ENCODE assay signal across 8 cellular contexts in the genomic region with DNA sequence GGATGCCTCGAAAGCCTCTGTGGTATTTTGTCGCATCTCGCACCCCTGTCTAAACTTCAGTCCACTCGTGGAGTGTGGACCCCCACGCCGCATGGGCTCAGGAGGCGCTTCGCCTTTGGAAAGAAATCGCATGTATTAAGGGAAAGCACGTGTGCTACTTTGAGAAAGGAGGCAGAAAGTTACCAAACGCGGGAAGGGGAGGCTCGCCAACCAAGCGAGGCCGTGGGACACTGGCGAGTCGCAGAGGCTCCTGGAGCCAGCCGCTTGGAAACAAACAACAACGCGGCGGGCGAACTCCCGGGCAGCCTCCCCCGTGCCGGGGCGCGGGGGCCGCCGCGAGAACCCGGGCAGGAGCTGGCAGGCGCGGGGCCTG. TPM values are rescaled to one million over a fixed set of nuclear protein-coding genes. Genes with fewer than 3 reads are reported as not detected.
A peak's percentile ranks its signal among the peaks of the same experiment; 100 is the strongest.
DNase-seq lines count a peak whose midpoint lies in the region; ATAC-seq and TF ChIP-seq lines count a peak whose summit lies in the region.

No MANE protein-coding gene starts in this region.

- H3K27me3 ChIP-seq in Panc1 (ENCODE audit: control insufficient read depth, insufficient read depth, low read length) (no peaks in the 10 kb centered on the region), esophagus muscularis mucosa (no peaks in the 10 kb centered on the region), neural cell (ENCODE audit: insufficient read depth, low read depth, low read length) (no peaks in the 10 kb centered on the region)

- H3K36me3 ChIP-seq in Panc1 (ENCODE audit: control insufficient read depth, insufficient read depth, low read length) (no peaks in the 10 kb centered on the region; the same call in 1 of the 2 replicates), esophagus muscularis mucosa (no peaks in the 10 kb centered on the region), neural cell (ENCODE audit: insufficient read depth, low read length) (no peaks in the 10 kb centered on the region)

- WGBS in esophagus muscularis mucosa, result under 1% methylated on average over 17 of the region's 33 CpGs

- POLR2A ChIA-PET in Panc1 (lab: Charles Lee), result no interaction called here

- BruUV-seq in Panc1 (replicated peaks; lab: Mats Ljungman, UMichigan), result no TSS peak

- CTCF ChIA-PET in Panc1 (lab: Charles Lee), result no interaction called here

- intact Hi-C loops in Panc1 (cut with micrococcal nuclease; ENCODE audit: unreplicated experiment), result no loop called here
- intact Hi-C loops in esophagus muscularis mucosa (cut with DNase I), result loop anchor here (10.0 kb wide), 1 partner anchor 181 kb away; no protein-coding TSS in a partner anchor

- H3K27ac ChIP-seq in Panc1 (ENCODE audit: low read length), result peak overlapping the region; percentile 83
- peak overlapping the region; percentile 83 to 90 (median 87) for H3K27ac ChIP-seq in esophagus muscularis mucosa (replicated peaks in 1 of 4)
- no peak overlapping the region for H3K27ac ChIP-seq in neural cell (ENCODE audit: low read length)

- H3K4me3 ChIP-seq in Panc1 (ENCODE audit: low read depth in 2 of 2, low read length in 2 of 2) (peak overlapping the region; percentile 62 to 76), esophagus muscularis mucosa (peak overlapping the region; percentile 75 to 87 (median 80)), neural cell (ENCODE audit: low read length) (peak overlapping the region; percentile 61)

- in situ Hi-C loops in Panc1 (cut with HindIII; ENCODE audit: low pct_unique_long_range_greater_than_20kb, low sequenced_read_pairs), result no loop called here

- H3K4me1 ChIP-seq in Panc1 (ENCODE audit: control insufficient read depth, insufficient read depth, low read length) (peaks cover 19% of the 10 kb centered on the region), esophagus muscularis mucosa (peaks cover 22 to 41% (median 35%) of the 10 kb centered on the region in 4 donors)

- TF ChIP-seq RAD21 in neural cell (conservative IDR thresholded peaks at IDR 0.05), result peak; percentile 12

- TF ChIP-seq CTCF in Panc1 (IDR thresholded peaks at IDR 0.05) (no peak), esophagus muscularis mucosa (IDR thresholded peaks at IDR 0.05) (no peak), neural cell (IDR thresholded peaks at IDR 0.05; ENCODE audit: poor library complexity, severe bottlenecking) (no peak)

- no peak overlapping the region for H3K4me2 ChIP-seq in neural cell (ENCODE audit: low read length)

- no peak overlapping the region for H2AFZ ChIP-seq in neural cell (ENCODE audit: low read depth, low read length)

- ATAC-seq in Panc1, result peak; percentile 64
- ATAC-seq in GM18868 (IDR thresholded peaks at IDR 0.05; ENCODE audit: unreplicated experiment), result no peak
- ATAC-seq in GM19035 (IDR thresholded peaks at IDR 0.05; ENCODE audit: unreplicated experiment), result no peak
- no peak for ATAC-seq in GM18505 (IDR thresholded peaks at IDR 0.05; ENCODE audit: unreplicated experiment)

- DNase-seq in ELF-1 (ENCODE audit: low read depth, low spot score), result peak; percentile 56
- no peak for DNase-seq in Panc1 (ENCODE audit: low read depth, low spot score)
- no peak for DNase-seq in esophagus muscularis mucosa (ENCODE audit: extremely low spot score)
- DNase-seq in NOMO-1 treated with dmso at 0.1 percent for 144 hours (lab: John Stamatoyannopoulos, UW; ENCODE audit: unreplicated experiment), result no peak

- H3K79me2 ChIP-seq in neural cell (replicated peaks; ENCODE audit: insufficient read depth, low read length), result peaks cover 37% of the 10 kb centered on the region

- no peak for TF ChIP-seq EP300 in esophagus muscularis mucosa (IDR thresholded peaks at IDR 0.05)
- no peak for TF ChIP-seq EP300 in neural cell (conservative IDR thresholded peaks at IDR 0.05; ENCODE audit: poor library complexity, severe bottlenecking)

- H4K20me1 ChIP-seq in neural cell (ENCODE audit: insufficient read depth), result peaks cover 3% of the 10 kb centered on the region

- H3K9me3 ChIP-seq in Panc1 (ENCODE audit: control insufficient read depth, insufficient read depth, low read depth, low read length) (no peaks in the 10 kb centered on the region), esophagus muscularis mucosa (peaks cover 0 to 7% (median 0%) of the 10 kb centered on the region in 4 donors), neural cell (ENCODE audit: low read length) (no peaks in the 10 kb centered on the region)

- H3K9ac ChIP-seq in neural cell (ENCODE audit: low read length), result peak overlapping the region; percentile 26

- H3K9me2 ChIP-seq in neural cell (ENCODE audit: insufficient read depth, low read length), result no peaks in the 10 kb centered on the region

- TF ChIP-seq POLR2A in esophagus muscularis mucosa (IDR thresholded peaks at IDR 0.05; ENCODE audit: low read depth) (no peak), GM18505 (IDR thresholded peaks at IDR 0.05; ENCODE audit: borderline replicate concordance, extremely low read depth, insufficient read depth, insufficient read length) (no peak)

- H3F3A ChIP-seq in neural cell (ENCODE audit: insufficient read depth, low read length, poor library complexity, severe bottlenecking), result no peaks in the 10 kb centered on the region

TF ChIP-seq in neural cell, 6 proteins besides CTCF, POLR2A, EP300 and RAD21:
- TF ChIP-seq EZH2 (IDR thresholded peaks at IDR 0.05; ENCODE audit: borderline replicate concordance, insufficient read depth, low read length, poor library complexity, severe bottlenecking) (no peak), MXI1 (conservative IDR thresholded peaks at IDR 0.05; ENCODE audit: poor library complexity, severe bottlenecking) (peak; percentile 59)

RNA-seq across cellular contexts. Expression of a gene that starts 0.5 kb away (rescaled TPM):
- total RNA-seq in Panc1 (2021; ENCODE audit: unreplicated experiment), result 38.9 TPM
- 31.6 TPM for polyA plus RNA-seq in Panc1 (2012; ENCODE audit: insufficient read length)
- 10 to 100 TPM; 37.9 to 62.4 (median 47.2) TPM for total RNA-seq in esophagus muscularis mucosa
- polyA plus RNA-seq in neural cell, result 17.4 and 21.9 TPM in 2 replicates
- 74.5 and 87.4 TPM in 2 replicates for polyA minus RNA-seq in neural cell
